ENCODE assay signal across 1 cellular context in the genomic region with DNA sequence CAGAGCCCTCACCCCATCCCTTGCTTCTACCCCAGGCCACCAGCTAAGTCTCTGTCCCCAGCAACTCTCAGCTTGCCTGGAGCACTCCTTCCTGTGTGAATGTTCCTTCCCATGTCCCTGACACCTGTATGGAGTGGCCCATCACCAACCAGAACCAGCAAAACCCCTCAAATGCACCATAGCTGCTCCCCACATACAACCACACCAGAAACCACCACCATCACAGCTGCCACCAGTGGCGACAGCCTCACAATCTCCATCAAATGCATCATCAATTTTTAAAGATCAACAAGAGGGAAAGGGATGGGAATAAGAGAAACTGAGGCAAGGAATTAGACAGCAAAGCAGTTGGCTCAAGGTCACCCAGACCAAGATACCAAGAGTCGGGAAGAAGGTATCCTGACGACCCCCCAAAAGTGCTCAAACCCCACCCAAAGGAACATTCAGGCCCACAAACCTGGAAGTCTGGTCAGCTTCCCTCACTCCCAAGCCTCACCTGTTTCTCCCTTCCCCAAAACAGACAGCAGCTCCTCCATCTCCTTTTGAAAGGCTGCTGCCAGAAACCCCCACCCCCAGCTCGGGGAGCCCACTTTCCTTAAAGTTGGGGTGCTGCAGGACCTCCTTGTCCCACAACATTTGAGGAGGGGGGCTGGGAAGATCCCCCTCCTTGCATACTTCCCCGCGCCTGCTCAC.
TF ChIP-seq lines count a peak whose summit lies in the region.

No MANE protein-coding gene starts in this region.

TF ChIP-seq in neural cell, 6 proteins besides CTCF, POLR2A, EP300 and RAD21 (continued from another document):
- TF ChIP-seq, protein P1, sequence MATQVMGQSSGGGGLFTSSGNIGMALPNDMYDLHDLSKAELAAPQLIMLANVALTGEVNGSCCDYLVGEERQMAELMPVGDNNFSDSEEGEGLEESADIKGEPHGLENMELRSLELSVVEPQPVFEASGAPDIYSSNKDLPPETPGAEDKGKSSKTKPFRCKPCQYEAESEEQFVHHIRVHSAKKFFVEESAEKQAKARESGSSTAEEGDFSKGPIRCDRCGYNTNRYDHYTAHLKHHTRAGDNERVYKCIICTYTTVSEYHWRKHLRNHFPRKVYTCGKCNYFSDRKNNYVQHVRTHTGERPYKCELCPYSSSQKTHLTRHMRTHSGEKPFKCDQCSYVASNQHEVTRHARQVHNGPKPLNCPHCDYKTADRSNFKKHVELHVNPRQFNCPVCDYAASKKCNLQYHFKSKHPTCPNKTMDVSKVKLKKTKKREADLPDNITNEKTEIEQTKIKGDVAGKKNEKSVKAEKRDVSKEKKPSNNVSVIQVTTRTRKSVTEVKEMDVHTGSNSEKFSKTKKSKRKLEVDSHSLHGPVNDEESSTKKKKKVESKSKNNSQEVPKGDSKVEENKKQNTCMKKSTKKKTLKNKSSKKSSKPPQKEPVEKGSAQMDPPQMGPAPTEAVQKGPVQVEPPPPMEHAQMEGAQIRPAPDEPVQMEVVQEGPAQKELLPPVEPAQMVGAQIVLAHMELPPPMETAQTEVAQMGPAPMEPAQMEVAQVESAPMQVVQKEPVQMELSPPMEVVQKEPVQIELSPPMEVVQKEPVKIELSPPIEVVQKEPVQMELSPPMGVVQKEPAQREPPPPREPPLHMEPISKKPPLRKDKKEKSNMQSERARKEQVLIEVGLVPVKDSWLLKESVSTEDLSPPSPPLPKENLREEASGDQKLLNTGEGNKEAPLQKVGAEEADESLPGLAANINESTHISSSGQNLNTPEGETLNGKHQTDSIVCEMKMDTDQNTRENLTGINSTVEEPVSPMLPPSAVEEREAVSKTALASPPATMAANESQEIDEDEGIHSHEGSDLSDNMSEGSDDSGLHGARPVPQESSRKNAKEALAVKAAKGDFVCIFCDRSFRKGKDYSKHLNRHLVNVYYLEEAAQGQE (IDR thresholded peaks at IDR 0.05; ENCODE audit: borderline replicate concordance): no peak
- TF ChIP-seq MXI1 (conservative IDR thresholded peaks at IDR 0.05; ENCODE audit: poor library complexity, severe bottlenecking): no peak
- TF ChIP-seq POLR2AphosphoS5 (IDR thresholded peaks at IDR 0.05): no peak
